8 cellular contexts compared by ENCODE assay signal in genomic region chr2:160367887-160368286, GRCh38.
DNase-seq lines count a peak whose midpoint lies in the region; ATAC-seq and TF ChIP-seq lines count a peak whose summit lies in the region.

No MANE protein-coding gene starts in this region.

- H3K9me3 ChIP-seq in CD4-positive, CD25-positive, alpha-beta regulatory T cell (ENCODE audit: control insufficient read depth in 2 of 2, low read length in 2 of 2): no peaks in the 10 kb centered on the region
- H3K9me3 ChIP-seq in upper lobe of left lung: no peaks in the 10 kb centered on the region

- no peaks in the 10 kb centered on the region for H3K27me3 Mint-ChIP-seq in CD4-positive, CD25-positive, alpha-beta regulatory T cell
- H3K27me3 Mint-ChIP-seq in activated B cell treated with CpG ODN at 0.5 μM for 24 hours: no peaks in the 10 kb centered on the region

- H3K27me3 ChIP-seq in CD4-positive, CD25-positive, alpha-beta regulatory T cell (ENCODE audit: control insufficient read depth, insufficient read depth, low read length): no peaks in the 10 kb centered on the region
- no peaks in the 10 kb centered on the region for H3K27me3 ChIP-seq in kidney epithelial cell (ENCODE audit: control insufficient read depth, insufficient read depth, low read length)
- no peaks in the 10 kb centered on the region for H3K27me3 ChIP-seq in upper lobe of left lung

- peaks cover 12 to 49% (median 40%) of the 10 kb centered on the region in 4 donors for H3K4me1 Mint-ChIP-seq in CD4-positive, CD25-positive, alpha-beta regulatory T cell
- peaks cover 40% of the 10 kb centered on the region for H3K4me1 Mint-ChIP-seq in activated B cell treated with CpG ODN at 0.5 μM for 24 hours

- peaks cover 27% of the 10 kb centered on the region for H3K36me3 Mint-ChIP-seq in CD4-positive, CD25-positive, alpha-beta regulatory T cell
- H3K36me3 Mint-ChIP-seq in activated B cell treated with CpG ODN at 0.5 μM for 24 hours (ENCODE audit: low read depth): peaks cover 35% of the 10 kb centered on the region

- H3K4me1 ChIP-seq in CD4-positive, CD25-positive, alpha-beta regulatory T cell (ENCODE audit: control insufficient read depth, insufficient read depth, low read length, poor library complexity, severe bottlenecking): peaks cover 5% of the 10 kb centered on the region
- H3K4me1 ChIP-seq in upper lobe of left lung: peaks cover 88 to 95% (median 92%) of the 10 kb centered on the region in 4 donors

- 28 to 42% methylated on average over 7 of the region's 7 CpGs for WGBS in upper lobe of left lung, 2 donors

- TF ChIP-seq CTCF in activated B cell treated with CpG ODN at 0.5 μM for 24 hours (IDR thresholded peaks at IDR 0.05): no peak
- no peak for TF ChIP-seq CTCF in kidney epithelial cell (IDR thresholded peaks at IDR 0.05; ENCODE audit: insufficient read depth, low read length, poor library complexity, severe bottlenecking)
- TF ChIP-seq CTCF in upper lobe of left lung (IDR thresholded peaks at IDR 0.05): no peak

- TF ChIP-seq POLR2A in upper lobe of left lung (IDR thresholded peaks at IDR 0.05): no peak

- H3K4me3 ChIP-seq in CD4-positive, CD25-positive, alpha-beta regulatory T cell (ENCODE audit: low read depth, low read length): no peak overlapping the region
- H3K4me3 ChIP-seq in kidney epithelial cell (ENCODE audit: low read depth, low read length) (no peak overlapping the region), upper lobe of left lung (no peak overlapping the region)

- no peaks in the 10 kb centered on the region for H3K9me3 Mint-ChIP-seq in CD4-positive, CD25-positive, alpha-beta regulatory T cell
- H3K9me3 Mint-ChIP-seq in activated B cell treated with CpG ODN at 0.5 μM for 24 hours: no peaks in the 10 kb centered on the region

- no peak for TF ChIP-seq EP300 in upper lobe of left lung (IDR thresholded peaks at IDR 0.05)

- no peak overlapping the region for H3K27ac ChIP-seq in CD4-positive, CD25-positive, alpha-beta regulatory T cell (ENCODE audit: insufficient read depth, low read length, poor library complexity, severe bottlenecking)
- H3K27ac ChIP-seq in upper lobe of left lung: peak overlapping the region; percentile 4 to 71 (median 37)

- POLR2A ChIA-PET in activated B cell treated with CpG ODN at 0.5 μM for 24 hours (lab: Charles Lee): interaction anchor here (1.4 kb wide), 1 partner anchor 39 kb away, joined by 3 read pairs; no protein-coding TSS in a partner anchor

- H3K36me3 ChIP-seq in CD4-positive, CD25-positive, alpha-beta regulatory T cell (ENCODE audit: control insufficient read depth, insufficient read depth, low read length): peaks cover 23% of the 10 kb centered on the region
- H3K36me3 ChIP-seq in kidney epithelial cell (ENCODE audit: control insufficient read depth, insufficient read depth, low read length) (no peaks in the 10 kb centered on the region), upper lobe of left lung (peaks cover 0 to 11% (median 4%) of the 10 kb centered on the region in 4 donors)

- CTCF ChIA-PET in activated B cell treated with CpG ODN at 0.5 μM for 24 hours (lab: Charles Lee): interaction anchor here (1.2 kb wide), 1 partner anchor 44 kb away, joined by 3 read pairs; no protein-coding TSS in a partner anchor

- intact Hi-C loops in activated B cell treated with CpG ODN at 0.5 μM for 24 hours (cut with micrococcal nuclease): loop anchor here (1.0 kb wide), 1 partner anchor 10 kb away; no protein-coding TSS in a partner anchor

- ATAC-seq in CD4-positive, CD25-positive, alpha-beta regulatory T cell (ENCODE audit: low read depth in 2 of 2): peak in 1 of 2 donors; percentile 39
- peak; percentile 78 for ATAC-seq in HG03432 (IDR thresholded peaks at IDR 0.05; ENCODE audit: unreplicated experiment)
- ATAC-seq in activated B cell treated with CpG ODN at 0.5 μM for 24 hours (ENCODE audit: low read depth): peak; percentile 71
- peak in 1 of 2 donors; percentile 62 for ATAC-seq in upper lobe of left lung (ENCODE audit: low FRiP score in 2 of 2)
- ATAC-seq in GM18858 (IDR thresholded peaks at IDR 0.05; ENCODE audit: unreplicated experiment): no peak
- ATAC-seq in HG03521 (IDR thresholded peaks at IDR 0.05; ENCODE audit: unreplicated experiment): no peak

- H3K4me3 Mint-ChIP-seq in CD4-positive, CD25-positive, alpha-beta regulatory T cell: no peak overlapping the region
- peak overlapping the region; percentile 6 for H3K4me3 Mint-ChIP-seq in activated B cell treated with CpG ODN at 0.5 μM for 24 hours

- DNase-seq in CD4-positive, CD25-positive, alpha-beta regulatory T cell: no peak
- DNase-seq in activated B cell treated with CpG ODN at 0.5 μM for 24 hours (no peak), kidney epithelial cell (ENCODE audit: low read depth) (peak; percentile 92), upper lobe of left lung (peak in 1 of 2 donors; percentile 58), NCI-H526 treated with DMSO at 0.1 percent for 48 hours (lab: John Stamatoyannopoulos, UW) (no peak)

- peak overlapping the region in 2 of 3 donors; percentile 29 to 49 for H3K27ac Mint-ChIP-seq in CD4-positive, CD25-positive, alpha-beta regulatory T cell
- no peak overlapping the region for H3K27ac Mint-ChIP-seq in activated B cell treated with CpG ODN at 0.5 μM for 24 hours

Comparison
In these comparisons a context has a peak if more than half of its experiments do, and no peak if none do; other contexts are left out.
1. ATAC-seq: peak in HG03432 (single experiment) and activated B cell treated with CpG ODN at 0.5 μM for 24 hours (single experiment); none in GM18858 (single experiment) and HG03521 (single experiment).